Comparison of ENCODE assay signal across 8 cellular contexts in the genomic region with DNA sequence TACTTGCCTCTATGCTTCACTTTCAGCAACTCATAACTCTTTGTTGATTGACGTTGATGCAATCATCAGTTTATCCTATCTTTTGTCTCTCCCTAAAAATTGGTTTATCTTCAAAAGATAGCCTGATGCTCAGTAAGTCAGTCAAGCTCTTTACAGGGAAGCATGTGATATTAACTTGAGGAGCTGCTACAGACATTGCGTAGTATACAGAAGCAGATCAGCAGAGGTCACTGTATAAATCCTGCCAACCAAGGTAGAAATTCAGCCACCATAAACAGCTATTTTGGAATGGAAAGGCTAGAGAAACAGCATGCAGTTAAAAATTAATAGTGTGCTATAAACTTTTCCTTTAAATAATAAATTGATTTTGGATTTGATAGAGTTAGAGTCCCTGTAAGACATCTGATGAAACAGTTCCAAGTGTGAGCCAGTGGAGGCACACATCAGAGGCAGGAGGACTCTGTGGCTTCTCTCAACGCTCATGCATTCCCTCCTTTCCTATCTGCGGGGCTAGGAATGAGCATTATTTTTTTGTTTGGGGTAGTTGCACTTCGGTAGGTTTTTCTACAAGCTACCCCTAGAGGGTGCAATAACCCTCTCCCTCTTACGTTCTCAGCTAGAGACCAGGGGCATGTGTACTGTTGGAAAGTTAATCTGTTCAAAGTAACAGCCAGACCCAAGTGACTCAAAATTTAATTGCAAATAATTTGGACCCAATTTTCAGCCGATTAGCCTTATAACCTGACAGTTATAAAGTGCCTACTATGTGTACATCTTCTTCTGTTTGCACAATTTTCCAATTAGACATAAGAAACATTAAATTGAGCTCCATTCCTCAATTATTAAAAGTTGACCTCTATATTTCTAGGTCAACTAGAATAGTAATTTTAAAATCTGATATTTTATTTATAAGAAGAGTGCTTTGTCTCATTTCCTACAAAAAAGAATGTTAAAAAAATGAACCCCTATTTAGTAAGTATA.
A peak's percentile ranks its signal among the peaks of the same experiment; 100 is the strongest.
DNase-seq lines count a peak whose midpoint lies in the region; ATAC-seq and TF ChIP-seq lines count a peak whose summit lies in the region.

No MANE protein-coding gene starts in this region.

- H3K27me3 Mint-ChIP-seq in chondrocyte (ENCODE audit: low read depth), result no peaks in the 10 kb centered on the region

- peaks cover 3% of the 10 kb centered on the region for H3K4me1 Mint-ChIP-seq in chondrocyte (ENCODE audit: low read depth)

- ATAC-seq in HG03139 (IDR thresholded peaks at IDR 0.05; ENCODE audit: unreplicated experiment) (peak; percentile 58), lower lobe of right lung (peak; percentile 61 to 79), GM21737 (IDR thresholded peaks at IDR 0.05; ENCODE audit: unreplicated experiment) (no peak)

- H3K27me3 ChIP-seq in lower lobe of right lung (ENCODE audit: low read depth), result no peaks in the 10 kb centered on the region

- no peaks in the 10 kb centered on the region for H3K36me3 ChIP-seq in lower lobe of right lung

- H3K4me3 ChIP-seq in GM12865 (ENCODE audit: low read depth, low read length) (no peak overlapping the region), lower lobe of right lung (no peak overlapping the region)

- peak; percentile 69 for DNase-seq in GM12865 (ENCODE audit: low read depth)
- peak; percentile 56 for DNase-seq in NCI-H460 (ENCODE audit: extremely low read depth, low read depth)
- no peak for DNase-seq in chondrocyte (ENCODE audit: low spot score)
- DNase-seq in lower lobe of right lung, result no peak
- DNase-seq in activated T-cell treated with anti-CD3 and anti-CD28 coated beads, Interleukin-2, amount 50 U/mL, for 1 hour, result no peak
- no peak for DNase-seq in T1000 (lab: John Stamatoyannopoulos, UW)

- H3K9me3 Mint-ChIP-seq in chondrocyte (ENCODE audit: low read depth), result no peaks in the 10 kb centered on the region

- H3K4me1 ChIP-seq in lower lobe of right lung, result no peaks in the 10 kb centered on the region

- TF ChIP-seq CTCF in GM12865 (IDR thresholded peaks at IDR 0.05; ENCODE audit: insufficient read depth, low read depth, low read length, missing control alignments) (peak; percentile 70), chondrocyte (IDR thresholded peaks at IDR 0.05) (peak; percentile 94), lower lobe of right lung (IDR thresholded peaks at IDR 0.05) (peak; percentile 48)

- H3K27ac ChIP-seq in lower lobe of right lung, result no peak overlapping the region

- H3K9me3 ChIP-seq in lower lobe of right lung, result no peaks in the 10 kb centered on the region

- H3K4me3 Mint-ChIP-seq in chondrocyte (ENCODE audit: unreplicated experiment), result no peak overlapping the region

- no peak overlapping the region for H3K27ac Mint-ChIP-seq in chondrocyte (ENCODE audit: unreplicated experiment)

- intact Hi-C loops in lower lobe of right lung (cut with DNase I), result loop anchor here (10.0 kb wide), 1 partner anchor 642 kb away; no protein-coding TSS in a partner anchor

- H3K36me3 Mint-ChIP-seq in chondrocyte (ENCODE audit: low read depth), result no peaks in the 10 kb centered on the region

Comparison
In these comparisons a context has a peak if more than half of its experiments do, and no peak if none do; other contexts are left out.
1. DNase-seq: peak in GM12865 (single experiment) and NCI-H460 (single experiment); none in chondrocyte (single experiment), lower lobe of right lung (single experiment), activated T-cell treated with anti-CD3 and anti-CD28 coated beads, Interleukin-2, amount 50 U/mL, for 1 hour (single experiment) and T1000 (single experiment).
2. Peak in every context shown above with its lines, with median percentiles within 50 percentile points of each other: CTCF ChIP-seq.